ENCODE assay signal across 1 cellular context in the genomic region with DNA sequence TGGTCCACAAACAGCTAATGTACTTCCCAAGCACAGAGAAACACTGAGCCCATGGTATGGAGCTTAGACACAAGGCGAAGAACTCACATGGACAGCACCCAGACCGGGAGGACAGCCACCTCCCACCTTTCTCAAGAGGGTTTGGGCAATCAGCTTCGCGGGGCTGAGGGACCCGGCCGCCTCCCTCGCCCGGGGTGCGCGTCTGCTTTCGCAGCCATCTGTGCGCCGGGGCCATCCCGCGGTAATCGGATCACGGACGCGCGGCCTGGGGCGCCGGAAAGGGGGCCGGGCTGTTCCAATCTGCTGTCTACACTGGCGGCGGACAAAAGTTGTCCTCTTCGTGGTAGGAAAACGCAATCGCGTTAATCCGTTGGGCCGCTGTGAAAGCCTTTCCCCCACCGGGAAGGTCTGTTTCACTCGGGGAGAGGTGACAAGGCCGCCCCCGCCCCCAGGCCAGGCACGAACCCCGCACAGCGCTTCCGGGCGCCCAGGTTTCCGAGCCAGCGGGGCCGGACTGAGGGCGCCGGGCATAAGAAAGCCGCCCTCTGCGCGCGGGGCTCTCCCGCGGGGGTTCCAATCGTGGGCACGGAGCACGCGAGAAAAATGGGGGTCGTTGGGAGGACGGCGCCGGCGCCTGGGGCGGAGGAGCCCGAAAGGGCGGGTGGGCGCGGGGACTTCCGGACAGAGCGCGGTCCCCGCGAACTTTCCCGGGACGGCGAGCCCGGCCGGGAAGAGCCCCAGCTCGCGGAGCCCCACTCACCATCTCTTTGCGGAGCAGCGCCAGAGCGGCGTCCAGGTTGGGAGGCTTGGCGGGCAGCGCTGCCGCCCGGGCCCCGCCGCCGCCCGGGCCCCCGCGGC.
TF ChIP-seq lines count a peak whose summit lies in the region.

No MANE protein-coding gene starts in this region.

TF ChIP-seq in K562, 482 proteins besides CTCF, POLR2A, EP300 and RAD21 (continues in another document):
- TF ChIP-seq CBFA2T3 (IDR thresholded peaks at IDR 0.05) (0 out of 2 replicates have a peak, but pooled peaks have one; percentile 7), XRCC3 (IDR thresholded peaks at IDR 0.05) (no peak), HDGF (IDR thresholded peaks at IDR 0.05) (peak; percentile 85; the same call in 1 of the 2 replicates), ZNF174 (CRISPR knock-in tag; IDR thresholded peaks at IDR 0.05) (no peak), RBM22 (IDR thresholded peaks at IDR 0.05; ENCODE audit: low read depth, low read length, poor library complexity, severe bottlenecking) (peak; percentile 81), LCOR (CRISPR knock-in tag; IDR thresholded peaks at IDR 0.05) (0 out of 2 replicates have a peak, but pooled peaks have one; percentile 56), NR3C1 (CRISPR knock-in tag; IDR thresholded peaks at IDR 0.05) (peak; percentile 62; the same call in 1 of the 2 replicates), MCM2 (IDR thresholded peaks at IDR 0.05; ENCODE audit: low read depth) (no peak), POLR2B (IDR thresholded peaks at IDR 0.05; ENCODE audit: low read depth, partially characterized antibody) (no peak), ZNF12 (CRISPR knock-in tag; IDR thresholded peaks at IDR 0.05) (no peak), DDX20 (tag; IDR thresholded peaks at IDR 0.05; ENCODE audit: low read depth) (no peak), KDM5B (IDR thresholded peaks at IDR 0.05; ENCODE audit: insufficient replicate concordance, low read depth, low read length) (peak; percentile 33), NR4A1 (CRISPR knock-in tag; IDR thresholded peaks at IDR 0.05) (0 out of 2 replicates have a peak, but pooled peaks have one; percentile 11), NR4A1 (tag; IDR thresholded peaks at IDR 0.05) (no peak), CEBPG (CRISPR knock-in tag; IDR thresholded peaks at IDR 0.05) (peak; percentile 48), CEBPG (tag; conservative IDR thresholded peaks at IDR 0.05 in 1 of 2, IDR thresholded peaks at IDR 0.05 in 1 of 2) (peak in 1 of 2 experiments; percentile 17; a peak in 1 of 4 replicates), ZFX (CRISPR knock-in tag; IDR thresholded peaks at IDR 0.05) (peak; percentile 59), EGR1 (conservative IDR thresholded peaks at IDR 0.05) (peak; percentile 75), SMARCE1 (IDR thresholded peaks at IDR 0.05) (0 out of 2 replicates have a peak, but pooled peaks have one; percentile 56), YY1 (IDR thresholded peaks at IDR 0.05; ENCODE audit: borderline replicate concordance in 1 of 3, control insufficient read depth in 1 of 3, extremely low read depth in 1 of 3, insufficient read depth in 3 of 3, insufficient read length in 1 of 3, insufficient replicate concordance in 2 of 3, low read depth in 1 of 3, low read length in 2 of 3) (peak in 1 of 3 experiments; percentile 27), SLC30A9 (CRISPR knock-in tag; IDR thresholded peaks at IDR 0.05) (no peak), POU5F1 (IDR thresholded peaks at IDR 0.05; ENCODE audit: borderline replicate concordance, low read depth, low read length, partially characterized antibody) (no peak), JUN (IDR thresholded peaks at IDR 0.05; ENCODE audit: borderline replicate concordance, low read depth, low read length) (no peak), JUN (CRISPR knock-in tag; IDR thresholded peaks at IDR 0.05; ENCODE audit: borderline replicate concordance) (0 out of 2 replicates have a peak, but pooled peaks have one; percentile 11), FOXP1 (CRISPR knock-in tag; IDR thresholded peaks at IDR 0.05) (peak; percentile 66; the same call in 1 of the 2 replicates), RBM14 (IDR thresholded peaks at IDR 0.05; ENCODE audit: borderline replicate concordance, insufficient read depth, low read depth, low read length) (peak; percentile 89; the same call in 1 of the 2 replicates), SIN3A (IDR thresholded peaks at IDR 0.05; ENCODE audit: borderline replicate concordance in 2 of 2, control insufficient read depth in 1 of 2, low read depth in 2 of 2, low read length in 2 of 2) (peak; percentile 39 to 50; a peak in 2 of 4 replicates), EP400 (IDR thresholded peaks at IDR 0.05) (peak; percentile 39; the same call in 1 of the 2 replicates), MEIS2 (IDR thresholded peaks at IDR 0.05; ENCODE audit: partially characterized antibody) (no peak), HNRNPL (IDR thresholded peaks at IDR 0.05; ENCODE audit: low read depth, low read length) (0 out of 2 replicates have a peak, but pooled peaks have one; percentile 26), THRAP3 (IDR thresholded peaks at IDR 0.05; ENCODE audit: borderline replicate concordance) (no peak), MXI1 (IDR thresholded peaks at IDR 0.05; ENCODE audit: low read depth, low read length) (no peak)
- TF ChIP-seq, protein P1, sequence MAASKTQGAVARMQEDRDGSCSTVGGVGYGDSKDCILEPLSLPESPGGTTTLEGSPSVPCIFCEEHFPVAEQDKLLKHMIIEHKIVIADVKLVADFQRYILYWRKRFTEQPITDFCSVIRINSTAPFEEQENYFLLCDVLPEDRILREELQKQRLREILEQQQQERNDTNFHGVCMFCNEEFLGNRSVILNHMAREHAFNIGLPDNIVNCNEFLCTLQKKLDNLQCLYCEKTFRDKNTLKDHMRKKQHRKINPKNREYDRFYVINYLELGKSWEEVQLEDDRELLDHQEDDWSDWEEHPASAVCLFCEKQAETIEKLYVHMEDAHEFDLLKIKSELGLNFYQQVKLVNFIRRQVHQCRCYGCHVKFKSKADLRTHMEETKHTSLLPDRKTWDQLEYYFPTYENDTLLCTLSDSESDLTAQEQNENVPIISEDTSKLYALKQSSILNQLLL (CRISPR knock-in tag; IDR thresholded peaks at IDR 0.05; ENCODE audit: borderline replicate concordance): no peak
- TF ChIP-seq, protein P2, sequence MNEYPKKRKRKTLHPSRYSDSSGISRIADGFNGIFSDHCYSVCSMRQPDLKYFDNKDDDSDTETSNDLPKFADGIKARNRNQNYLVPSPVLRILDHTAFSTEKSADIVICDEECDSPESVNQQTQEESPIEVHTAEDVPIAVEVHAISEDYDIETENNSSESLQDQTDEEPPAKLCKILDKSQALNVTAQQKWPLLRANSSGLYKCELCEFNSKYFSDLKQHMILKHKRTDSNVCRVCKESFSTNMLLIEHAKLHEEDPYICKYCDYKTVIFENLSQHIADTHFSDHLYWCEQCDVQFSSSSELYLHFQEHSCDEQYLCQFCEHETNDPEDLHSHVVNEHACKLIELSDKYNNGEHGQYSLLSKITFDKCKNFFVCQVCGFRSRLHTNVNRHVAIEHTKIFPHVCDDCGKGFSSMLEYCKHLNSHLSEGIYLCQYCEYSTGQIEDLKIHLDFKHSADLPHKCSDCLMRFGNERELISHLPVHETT (CRISPR knock-in tag; conservative IDR thresholded peaks at IDR 0.05 in 1 of 2, IDR thresholded peaks at IDR 0.05 in 1 of 2): no peak
- TF ChIP-seq, protein P3, sequence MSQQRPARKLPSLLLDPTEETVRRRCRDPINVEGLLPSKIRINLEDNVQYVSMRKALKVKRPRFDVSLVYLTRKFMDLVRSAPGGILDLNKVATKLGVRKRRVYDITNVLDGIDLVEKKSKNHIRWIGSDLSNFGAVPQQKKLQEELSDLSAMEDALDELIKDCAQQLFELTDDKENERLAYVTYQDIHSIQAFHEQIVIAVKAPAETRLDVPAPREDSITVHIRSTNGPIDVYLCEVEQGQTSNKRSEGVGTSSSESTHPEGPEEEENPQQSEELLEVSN (IDR thresholded peaks at IDR 0.05; ENCODE audit: borderline replicate concordance in 1 of 2, extremely low read depth in 1 of 2, insufficient read depth in 1 of 2, insufficient read length in 1 of 2, low read depth in 1 of 2, low read length in 1 of 2, poor library complexity in 1 of 2, severe bottlenecking in 1 of 2): peak; percentile 65 to 68
- TF ChIP-seq, protein P4, sequence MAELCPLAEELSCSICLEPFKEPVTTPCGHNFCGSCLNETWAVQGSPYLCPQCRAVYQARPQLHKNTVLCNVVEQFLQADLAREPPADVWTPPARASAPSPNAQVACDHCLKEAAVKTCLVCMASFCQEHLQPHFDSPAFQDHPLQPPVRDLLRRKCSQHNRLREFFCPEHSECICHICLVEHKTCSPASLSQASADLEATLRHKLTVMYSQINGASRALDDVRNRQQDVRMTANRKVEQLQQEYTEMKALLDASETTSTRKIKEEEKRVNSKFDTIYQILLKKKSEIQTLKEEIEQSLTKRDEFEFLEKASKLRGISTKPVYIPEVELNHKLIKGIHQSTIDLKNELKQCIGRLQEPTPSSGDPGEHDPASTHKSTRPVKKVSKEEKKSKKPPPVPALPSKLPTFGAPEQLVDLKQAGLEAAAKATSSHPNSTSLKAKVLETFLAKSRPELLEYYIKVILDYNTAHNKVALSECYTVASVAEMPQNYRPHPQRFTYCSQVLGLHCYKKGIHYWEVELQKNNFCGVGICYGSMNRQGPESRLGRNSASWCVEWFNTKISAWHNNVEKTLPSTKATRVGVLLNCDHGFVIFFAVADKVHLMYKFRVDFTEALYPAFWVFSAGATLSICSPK (IDR thresholded peaks at IDR 0.05; ENCODE audit: borderline replicate concordance): no peak
- TF ChIP-seq, protein P5, sequence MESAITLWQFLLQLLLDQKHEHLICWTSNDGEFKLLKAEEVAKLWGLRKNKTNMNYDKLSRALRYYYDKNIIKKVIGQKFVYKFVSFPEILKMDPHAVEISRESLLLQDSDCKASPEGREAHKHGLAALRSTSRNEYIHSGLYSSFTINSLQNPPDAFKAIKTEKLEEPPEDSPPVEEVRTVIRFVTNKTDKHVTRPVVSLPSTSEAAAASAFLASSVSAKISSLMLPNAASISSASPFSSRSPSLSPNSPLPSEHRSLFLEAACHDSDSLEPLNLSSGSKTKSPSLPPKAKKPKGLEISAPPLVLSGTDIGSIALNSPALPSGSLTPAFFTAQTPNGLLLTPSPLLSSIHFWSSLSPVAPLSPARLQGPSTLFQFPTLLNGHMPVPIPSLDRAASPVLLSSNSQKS (CRISPR knock-in tag; IDR thresholded peaks at IDR 0.05): no peak
- TF ChIP-seq, protein P6, sequence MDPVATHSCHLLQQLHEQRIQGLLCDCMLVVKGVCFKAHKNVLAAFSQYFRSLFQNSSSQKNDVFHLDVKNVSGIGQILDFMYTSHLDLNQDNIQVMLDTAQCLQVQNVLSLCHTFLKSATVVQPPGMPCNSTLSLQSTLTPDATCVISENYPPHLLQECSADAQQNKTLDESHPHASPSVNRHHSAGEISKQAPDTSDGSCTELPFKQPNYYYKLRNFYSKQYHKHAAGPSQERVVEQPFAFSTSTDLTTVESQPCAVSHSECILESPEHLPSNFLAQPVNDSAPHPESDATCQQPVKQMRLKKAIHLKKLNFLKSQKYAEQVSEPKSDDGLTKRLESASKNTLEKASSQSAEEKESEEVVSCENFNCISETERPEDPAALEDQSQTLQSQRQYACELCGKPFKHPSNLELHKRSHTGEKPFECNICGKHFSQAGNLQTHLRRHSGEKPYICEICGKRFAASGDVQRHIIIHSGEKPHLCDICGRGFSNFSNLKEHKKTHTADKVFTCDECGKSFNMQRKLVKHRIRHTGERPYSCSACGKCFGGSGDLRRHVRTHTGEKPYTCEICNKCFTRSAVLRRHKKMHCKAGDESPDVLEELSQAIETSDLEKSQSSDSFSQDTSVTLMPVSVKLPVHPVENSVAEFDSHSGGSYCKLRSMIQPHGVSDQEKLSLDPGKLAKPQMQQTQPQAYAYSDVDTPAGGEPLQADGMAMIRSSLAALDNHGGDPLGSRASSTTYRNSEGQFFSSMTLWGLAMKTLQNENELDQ (CRISPR knock-in tag; IDR thresholded peaks at IDR 0.05; ENCODE audit: borderline replicate concordance): no peak
- TF ChIP-seq, protein P7, sequence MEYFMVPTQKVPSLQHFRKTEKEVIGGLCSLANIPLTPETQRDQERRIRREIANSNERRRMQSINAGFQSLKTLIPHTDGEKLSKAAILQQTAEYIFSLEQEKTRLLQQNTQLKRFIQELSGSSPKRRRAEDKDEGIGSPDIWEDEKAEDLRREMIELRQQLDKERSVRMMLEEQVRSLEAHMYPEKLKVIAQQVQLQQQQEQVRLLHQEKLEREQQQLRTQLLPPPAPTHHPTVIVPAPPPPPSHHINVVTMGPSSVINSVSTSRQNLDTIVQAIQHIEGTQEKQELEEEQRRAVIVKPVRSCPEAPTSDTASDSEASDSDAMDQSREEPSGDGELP (CRISPR knock-in tag; IDR thresholded peaks at IDR 0.05; ENCODE audit: borderline replicate concordance): peak; percentile 79; the same call in 1 of the 2 replicates
- TF ChIP-seq, protein P8, sequence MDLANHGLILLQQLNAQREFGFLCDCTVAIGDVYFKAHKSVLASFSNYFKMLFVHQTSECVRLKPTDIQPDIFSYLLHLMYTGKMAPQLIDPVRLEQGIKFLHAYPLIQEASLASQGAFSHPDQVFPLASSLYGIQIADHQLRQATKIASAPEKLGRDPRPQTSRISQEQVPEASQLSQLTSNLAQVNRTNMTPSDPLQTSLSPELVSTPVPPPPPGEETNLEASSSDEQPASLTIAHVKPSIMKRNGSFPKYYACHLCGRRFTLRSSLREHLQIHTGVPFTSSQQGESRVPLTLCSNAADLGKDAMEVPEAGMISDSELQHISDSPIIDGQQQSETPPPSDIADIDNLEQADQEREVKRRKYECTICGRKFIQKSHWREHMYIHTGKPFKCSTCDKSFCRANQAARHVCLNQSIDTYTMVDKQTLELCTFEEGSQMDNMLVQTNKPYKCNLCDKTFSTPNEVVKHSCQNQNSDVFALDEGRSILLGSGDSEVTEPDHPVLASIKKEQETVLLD (IDR thresholded peaks at IDR 0.05): no peak
- TF ChIP-seq, protein P9, sequence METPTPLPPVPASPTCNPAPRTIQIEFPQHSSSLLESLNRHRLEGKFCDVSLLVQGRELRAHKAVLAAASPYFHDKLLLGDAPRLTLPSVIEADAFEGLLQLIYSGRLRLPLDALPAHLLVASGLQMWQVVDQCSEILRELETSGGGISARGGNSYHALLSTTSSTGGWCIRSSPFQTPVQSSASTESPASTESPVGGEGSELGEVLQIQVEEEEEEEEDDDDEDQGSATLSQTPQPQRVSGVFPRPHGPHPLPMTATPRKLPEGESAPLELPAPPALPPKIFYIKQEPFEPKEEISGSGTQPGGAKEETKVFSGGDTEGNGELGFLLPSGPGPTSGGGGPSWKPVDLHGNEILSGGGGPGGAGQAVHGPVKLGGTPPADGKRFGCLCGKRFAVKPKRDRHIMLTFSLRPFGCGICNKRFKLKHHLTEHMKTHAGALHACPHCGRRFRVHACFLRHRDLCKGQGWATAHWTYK (CRISPR knock-in tag; IDR thresholded peaks at IDR 0.05): peak; percentile 45; the same call in 1 of the 2 replicates
